In genomic region chr15:71844916-71845315, GRCh38 we compare ENCODE assay signal across 19 cellular contexts. TPM values are rescaled to one million over a fixed set of nuclear protein-coding genes. Genes with fewer than 3 reads are reported as not detected.
DNase-seq lines count a peak whose midpoint lies in the region; ATAC-seq lines count a peak whose summit lies in the region.
"Had no signal": no experiment of that assay in that cellular context is flagged by ENCODE, and none has a peak within 500 bp of the region (broad histone marks: within the 10 kb centered on the region; RNA-seq: fewer than 3 reads in every experiment).

No MANE protein-coding gene starts in this region.

- no peak overlapping the region for H3K4me3 Mint-ChIP-seq in activated naive CD8-positive, alpha-beta T cell treated with anti-CD3 and anti-CD28 coated beads, Interleukin-2, amount 50 U/mL, for 24 hours
- H3K4me3 Mint-ChIP-seq: CD14-positive monocyte; CD4-positive, alpha-beta memory T cell; H9 had no signal

- H3K36me3 Mint-ChIP-seq in activated naive CD8-positive, alpha-beta T cell treated with anti-CD3 and anti-CD28 coated beads, Interleukin-2, amount 50 U/mL, for 24 hours (ENCODE audit: low read depth), result peaks cover 26% of the 10 kb centered on the region

- no peak overlapping the region for H3K27ac Mint-ChIP-seq in activated naive CD8-positive, alpha-beta T cell treated with anti-CD3 and anti-CD28 coated beads, Interleukin-2, amount 50 U/mL, for 24 hours
- H3K27ac Mint-ChIP-seq: CD14-positive monocyte; CD4-positive, alpha-beta memory T cell; H9 had no signal

- H3K36me3 ChIP-seq in BLaER1, result peaks cover 84% of the 10 kb centered on the region

- no peaks in the 10 kb centered on the region for H3K4me1 Mint-ChIP-seq in activated naive CD8-positive, alpha-beta T cell treated with anti-CD3 and anti-CD28 coated beads, Interleukin-2, amount 50 U/mL, for 24 hours
- H3K4me1 Mint-ChIP-seq: H9 had no signal

- H3K9me3 ChIP-seq in BLaER1, result peaks cover 5% of the 10 kb centered on the region; the same call in 1 of the 2 replicates
- H3K9me3 ChIP-seq: BE2C had no signal

- H3K9ac ChIP-seq in BLaER1, result no peak overlapping the region

- DNase-seq in KBM-7 (peak; percentile 53), dermis blood vessel endothelial cell (peak; percentile 66), pulmonary artery endothelial cell (ENCODE audit: low read depth, low spot score) (peak; percentile 8), head of caudate nucleus (no peak)
- no peak for DNase-seq in activated naive CD8-positive, alpha-beta T cell treated with anti-CD3 and anti-CD28 coated beads, Interleukin-2, amount 50 U/mL, for 24 hours
- DNase-seq: ACHN; BE2C; CD4-positive, alpha-beta memory T cell; DMS153; DMS79; GDM1; H9 had no signal

- H3K27me3 ChIP-seq in BLaER1, result no peaks in the 10 kb centered on the region
- H3K27me3 ChIP-seq: BE2C had no signal

- H3K4me2 ChIP-seq in BLaER1, result peak overlapping the region; percentile 23; the same call in 1 of the 2 replicates

- no peak overlapping the region for H3K27ac ChIP-seq in BLaER1
- H3K27ac ChIP-seq: HL-60 had no signal

- intact Hi-C loops in head of caudate nucleus (cut with DNase I), result no loop called here

- no peaks in the 10 kb centered on the region for H4K20me1 ChIP-seq in BLaER1

- in situ Hi-C loops in KBM-7 (cut with MboI; ENCODE audit: low pct_unique_long_range_greater_than_20kb, low sequenced_read_pairs), result no loop called here

- H3K9me3 Mint-ChIP-seq in activated naive CD8-positive, alpha-beta T cell treated with anti-CD3 and anti-CD28 coated beads, Interleukin-2, amount 50 U/mL, for 24 hours, result no peaks in the 10 kb centered on the region
- H3K9me3 Mint-ChIP-seq: CD4-positive, alpha-beta memory T cell; H9 had no signal

- no peak overlapping the region for H3K4me3 ChIP-seq in BLaER1

- ATAC-seq in activated naive CD8-positive, alpha-beta T cell treated with anti-CD3 and anti-CD28 coated beads, Interleukin-2, amount 50 U/mL, for 24 hours, result no peak
- ATAC-seq in HG03432 (IDR thresholded peaks at IDR 0.05; ENCODE audit: unreplicated experiment), result no peak

- no peaks in the 10 kb centered on the region for H3K27me3 Mint-ChIP-seq in activated naive CD8-positive, alpha-beta T cell treated with anti-CD3 and anti-CD28 coated beads, Interleukin-2, amount 50 U/mL, for 24 hours
- H3K27me3 Mint-ChIP-seq: CD4-positive, alpha-beta memory T cell had no signal

- H3K4me1 ChIP-seq in BLaER1, result peaks cover 11% of the 10 kb centered on the region

RNA-seq across cellular contexts. Expression of gene NR2E3, which starts 34.6 kb away (rescaled TPM):
- 0.05 TPM in 1 of 2 replicates, not detected in the other for total RNA-seq in dermis blood vessel endothelial cell
- total RNA-seq in pulmonary artery endothelial cell, result 0.11 TPM in 1 of 2 replicates, not detected in the other
- total RNA-seq: A172; CD4-positive, alpha-beta memory T cell; Daoy; HT1080 had no signal

Comparison
In these comparisons a context has a peak if more than half of its experiments do, and no peak if none do; other contexts are left out.
1. DNase-seq: peak in KBM-7 (single experiment), dermis blood vessel endothelial cell (single experiment) and pulmonary artery endothelial cell (single experiment); none in activated naive CD8-positive, alpha-beta T cell treated with anti-CD3 and anti-CD28 coated beads, Interleukin-2, amount 50 U/mL, for 24 hours (single experiment) and head of caudate nucleus (0 of 42).